Comparison of ENCODE assay signal across 2 cellular contexts in the genomic region with DNA sequence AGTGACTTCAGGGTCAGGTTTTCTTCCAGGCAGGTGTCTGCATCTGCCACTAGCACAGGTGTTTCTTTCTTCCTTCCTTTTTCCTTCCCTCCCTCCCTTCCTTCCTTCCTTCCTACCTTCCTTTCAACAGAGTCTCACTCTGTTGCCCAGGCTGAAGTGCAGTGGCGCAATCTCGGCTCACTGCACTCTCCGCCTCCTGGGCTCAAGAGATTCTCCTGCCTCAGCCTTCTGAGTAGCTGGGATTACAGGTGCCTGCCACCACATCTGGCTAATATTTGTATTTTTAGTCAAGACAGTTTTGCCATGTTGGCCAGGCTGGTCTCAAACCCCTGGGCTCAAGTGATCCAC. TPM values are rescaled to one million over a fixed set of nuclear protein-coding genes. Genes with fewer than 3 reads are reported as not detected.
"Had no signal": no experiment of that assay in that cellular context is flagged by ENCODE, and none has a peak within 500 bp of the region (broad histone marks: within the 10 kb centered on the region; RNA-seq: fewer than 3 reads in every experiment).

No MANE protein-coding gene starts in this region.

RNA-seq across cellular contexts. Expression of gene ECHDC3, which starts 53.8 kb away (rescaled TPM):
- total RNA-seq: T-helper 2 cell treated with Interferon-gamma antibody and Interleukin-4, amounts not matched to agents 100 ng/mL and 5 ng/mL, for 36 hours had no signal
- polyA plus RNA-seq: neural cell had no signal
